In genomic region chr9:19369107-19369506, GRCh38 we compare ENCODE assay signal across 27 cellular contexts.
"Had no signal": no experiment of that assay in that cellular context is flagged by ENCODE, and none has a peak within 500 bp of the region (broad histone marks: within the 10 kb centered on the region; RNA-seq: fewer than 3 reads in every experiment).

No MANE protein-coding gene starts in this region.

- H3K4me3 Mint-ChIP-seq: activated CD4-positive, alpha-beta memory T cell treated with anti-CD3 and anti-CD28 coated beads, Interleukin-2, amount 10 ng/mL, durations not matched to agents 7 days and 5 days; activated CD4-positive, alpha-beta T cell treated with anti-CD3 and anti-CD28 coated beads, Interleukin-2, amount 10 ng/mL, durations not matched to agents 7 days and 5 days; activated CD8-positive, alpha-beta memory T cell treated with anti-CD3 and anti-CD28 coated beads, Interleukin-2, amount 10 ng/mL, durations not matched to agents 7 days and 5 days; activated naive CD8-positive, alpha-beta T cell treated with anti-CD3 and anti-CD28 coated beads for 36 hours; brain; nephron; stimulated activated naive CD8-positive, alpha-beta T cell treated with anti-CD3 and anti-CD28 coated beads, Interleukin-15, Interleukin-2, amounts not matched to agents 100 ng/mL and 50 ng/mL, for 24 hours; T-helper 17 cell had no signal

- H3K9me3 Mint-ChIP-seq: activated CD4-positive, alpha-beta memory T cell treated with anti-CD3 and anti-CD28 coated beads, Interleukin-2, amount 10 ng/mL, durations not matched to agents 7 days and 5 days; activated CD4-positive, alpha-beta T cell treated with anti-CD3 and anti-CD28 coated beads, Interleukin-2, amount 10 ng/mL, durations not matched to agents 7 days and 5 days; activated naive CD8-positive, alpha-beta T cell treated with anti-CD3 and anti-CD28 coated beads for 36 hours; brain; nephron; stimulated activated naive CD8-positive, alpha-beta T cell treated with anti-CD3 and anti-CD28 coated beads, Interleukin-15, Interleukin-2, amounts not matched to agents 100 ng/mL and 50 ng/mL, for 24 hours had no signal

- H3K4me1 Mint-ChIP-seq: brain, nephron, T-helper 17 cell had no signal

- H3K27ac Mint-ChIP-seq: activated CD4-positive, alpha-beta memory T cell treated with anti-CD3 and anti-CD28 coated beads, Interleukin-2, amount 10 ng/mL, durations not matched to agents 7 days and 5 days; activated CD4-positive, alpha-beta T cell treated with anti-CD3 and anti-CD28 coated beads, Interleukin-2, amount 10 ng/mL, durations not matched to agents 7 days and 5 days; activated CD8-positive, alpha-beta memory T cell treated with anti-CD3 and anti-CD28 coated beads, Interleukin-2, amount 10 ng/mL, durations not matched to agents 7 days and 5 days; activated naive CD8-positive, alpha-beta T cell treated with anti-CD3 and anti-CD28 coated beads for 36 hours; nephron; progenitor cell of endocrine pancreas; stimulated activated naive CD8-positive, alpha-beta T cell treated with anti-CD3 and anti-CD28 coated beads, Interleukin-15, Interleukin-2, amounts not matched to agents 100 ng/mL and 50 ng/mL, for 24 hours; T-helper 17 cell had no signal

- ATAC-seq: activated CD8-positive, alpha-beta memory T cell treated with anti-CD3 and anti-CD28 coated beads, Interleukin-2, amount 10 ng/mL, durations not matched to agents 7 days and 5 days; gastrocnemius medialis; mucosa of descending colon; right lobe of liver; T-helper 17 cell had no signal

- DNase-seq: activated CD4-positive, alpha-beta memory T cell treated with anti-CD3 and anti-CD28 coated beads, Interleukin-2, amount 10 ng/mL, durations not matched to agents 7 days and 5 days; activated CD4-positive, alpha-beta T cell treated with anti-CD3 and anti-CD28 coated beads for 1 hour; activated CD4-positive, alpha-beta T cell treated with anti-CD3 and anti-CD28 coated beads, Interleukin-2, amount 10 ng/mL, durations not matched to agents 7 days and 5 days; activated CD8-positive, alpha-beta memory T cell treated with anti-CD3 and anti-CD28 coated beads, Interleukin-2, amount 10 ng/mL, durations not matched to agents 7 days and 5 days; activated gamma-delta T cell treated with Interleukin-2 at 50 U/mL for 16 hours; activated naive CD8-positive, alpha-beta T cell treated with anti-CD3 and anti-CD28 coated beads for 36 hours; adrenal gland; dorsolateral prefrontal cortex; effector memory CD4-positive, alpha-beta T cell; erythroblast; gastrocnemius medialis; glutamatergic neuron; islet precursor cell; left ventricle myocardium inferior; mesendoderm; mucosa of descending colon; ovary; right lobe of liver; stimulated activated CD4-positive, alpha-beta T cell treated with anti-CD3 and anti-CD28 coated beads, Interleukin-2, amount 100 ng/mL, for 48 hours; T-helper 17 cell; T1000; trophoblast cell; uterus had no signal

- H3K27me3 Mint-ChIP-seq: activated CD4-positive, alpha-beta memory T cell treated with anti-CD3 and anti-CD28 coated beads, Interleukin-2, amount 10 ng/mL, durations not matched to agents 7 days and 5 days; activated CD4-positive, alpha-beta T cell treated with anti-CD3 and anti-CD28 coated beads, Interleukin-2, amount 10 ng/mL, durations not matched to agents 7 days and 5 days; activated CD8-positive, alpha-beta memory T cell treated with anti-CD3 and anti-CD28 coated beads, Interleukin-2, amount 10 ng/mL, durations not matched to agents 7 days and 5 days; activated naive CD8-positive, alpha-beta T cell treated with anti-CD3 and anti-CD28 coated beads for 36 hours; brain; progenitor cell of endocrine pancreas; stimulated activated naive CD8-positive, alpha-beta T cell treated with anti-CD3 and anti-CD28 coated beads, Interleukin-15, Interleukin-2, amounts not matched to agents 100 ng/mL and 50 ng/mL, for 24 hours; T-helper 17 cell had no signal
